8 cellular contexts compared by ENCODE assay signal in the genomic region with DNA sequence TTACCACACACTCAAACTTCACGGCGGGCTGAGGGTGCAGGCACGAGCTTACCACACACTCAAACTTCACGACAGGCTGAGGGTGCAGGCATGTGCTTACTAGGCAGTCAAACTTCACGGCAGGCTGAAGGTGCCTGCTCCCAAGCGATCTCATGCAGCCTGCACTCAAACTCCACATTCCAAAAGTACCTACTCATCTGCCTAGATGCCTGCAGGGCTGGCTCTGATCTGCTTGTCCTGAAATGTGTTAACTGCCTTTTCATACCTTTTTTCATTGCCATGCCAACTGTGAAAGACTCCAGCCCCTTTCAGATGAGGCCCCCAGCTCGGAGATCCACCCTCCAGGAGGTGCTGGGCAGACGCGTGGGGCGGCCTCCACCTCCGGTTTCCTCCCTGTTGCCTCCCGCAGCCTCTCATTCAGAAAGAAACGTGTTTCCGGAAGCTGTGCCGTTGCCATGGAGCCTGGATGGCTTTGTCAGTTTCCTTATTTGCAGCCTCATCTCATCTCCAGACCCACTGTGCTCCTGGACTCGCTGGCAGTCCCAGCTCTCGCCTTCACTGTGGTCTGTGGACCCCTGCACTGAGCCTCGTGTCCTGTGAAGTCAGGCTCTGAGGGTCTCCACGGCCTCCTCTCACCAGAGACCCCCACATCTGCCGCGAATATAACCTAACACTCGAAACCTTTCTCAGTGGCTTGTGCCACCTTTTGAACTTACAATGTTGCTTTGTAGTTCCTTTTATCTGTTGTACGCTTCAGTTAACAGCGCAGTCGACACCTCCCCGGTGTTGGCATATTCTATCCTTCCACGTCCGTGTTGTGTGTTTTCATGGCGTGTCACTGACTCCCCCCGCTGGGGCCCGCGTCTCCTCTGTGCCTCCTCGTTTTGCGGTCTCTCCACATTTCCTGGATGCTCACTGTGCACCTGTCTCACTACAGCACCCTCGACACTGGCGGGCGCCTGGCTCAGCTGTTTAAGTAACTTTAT.
DNase-seq lines count a peak whose midpoint lies in the region; ATAC-seq and TF ChIP-seq lines count a peak whose summit lies in the region.

No MANE protein-coding gene starts in this region.

- no peaks in the 10 kb centered on the region for H3K27me3 ChIP-seq in GM23338 (ENCODE audit: insufficient read depth)
- H3K27me3 ChIP-seq in hepatocyte, result no peaks in the 10 kb centered on the region

- H3K4me1 Mint-ChIP-seq in GM23338, result peaks cover 11% of the 10 kb centered on the region

- H3K9me3 Mint-ChIP-seq in GM23338, result no peaks in the 10 kb centered on the region

- H3K4me3 ChIP-seq in GM23338, result no peak overlapping the region
- no peak overlapping the region for H3K4me3 ChIP-seq in hepatocyte

- TF ChIP-seq CTCF in GM23338 (conservative IDR thresholded peaks at IDR 0.05; ENCODE audit: low read depth in 2 of 2) (no peak), hepatocyte (IDR thresholded peaks at IDR 0.05; ENCODE audit: poor library complexity) (no peak)

- no peaks in the 10 kb centered on the region for H3K9me3 ChIP-seq in hepatocyte (ENCODE audit: low read depth)

- ATAC-seq in GM23338, result no peak; the same call in 1 of the 3 replicates
- ATAC-seq in GM19452 (IDR thresholded peaks at IDR 0.05; ENCODE audit: unreplicated experiment), result no peak

- H2AFZ ChIP-seq in GM23338, result no peak overlapping the region
- no peak overlapping the region for H2AFZ ChIP-seq in hepatocyte

- H3K27me3 Mint-ChIP-seq in GM23338 (ENCODE audit: insufficient read depth, low read depth, poor library complexity), result peaks cover 3% of the 10 kb centered on the region

- H3K4me1 ChIP-seq in GM23338 (ENCODE audit: insufficient read depth), result no peaks in the 10 kb centered on the region
- H3K4me1 ChIP-seq in hepatocyte (ENCODE audit: insufficient read depth), result no peaks in the 10 kb centered on the region

- H3K36me3 Mint-ChIP-seq in GM23338 (ENCODE audit: low read depth), result no peaks in the 10 kb centered on the region

- H3K79me2 ChIP-seq in GM23338 (replicated peaks; ENCODE audit: insufficient read depth) (no peaks in the 10 kb centered on the region), hepatocyte (no peaks in the 10 kb centered on the region)

- no peak overlapping the region for H3K27ac Mint-ChIP-seq in GM23338

- H3K27ac ChIP-seq in GM23338 (ENCODE audit: low read depth), result no peak overlapping the region
- H3K27ac ChIP-seq in hepatocyte, result no peak overlapping the region

- H3K9me2 ChIP-seq in GM23338 (ENCODE audit: insufficient read depth), result no peaks in the 10 kb centered on the region
- H3K9me2 ChIP-seq in hepatocyte (replicated peaks; ENCODE audit: insufficient read depth), result no peaks in the 10 kb centered on the region

- no peaks in the 10 kb centered on the region for H4K20me1 ChIP-seq in GM23338 (replicated peaks; ENCODE audit: insufficient read depth)
- no peaks in the 10 kb centered on the region for H4K20me1 ChIP-seq in hepatocyte (ENCODE audit: insufficient read depth, poor library complexity, severe bottlenecking)

- peak; percentile 43 for DNase-seq in 8988T
- DNase-seq in GM23338 (ENCODE audit: low spot score), result peak; percentile 9
- DNase-seq in NCI-H345 treated with DMSO at 0.1 percent for 48 hours (lab: John Stamatoyannopoulos, UW; ENCODE audit: unreplicated experiment), result peak; percentile 39
- DNase-seq in activated T-cell treated with anti-CD3 and anti-CD28 coated beads for 4 hours, result peak; percentile 37
- peak; percentile 60 for DNase-seq in hepatocyte (ENCODE audit: low spot score)
- peak; percentile 27 for DNase-seq in stimulated activated CD8-positive, alpha-beta memory T cell treated with anti-CD3 and anti-CD28 coated beads, Interleukin-12 subunit alpha, Interleukin-12 subunit beta, amount 100 ng/mL, for 24 hours (ENCODE audit: extremely low read depth)
- no peak for DNase-seq in NCI-H2227 treated with DMSO at 0.1 percent for 48 hours (lab: John Stamatoyannopoulos, UW)

- peaks cover 11% of the 10 kb centered on the region for H3F3A ChIP-seq in GM23338 (replicated peaks; ENCODE audit: low read depth)

- no peaks in the 10 kb centered on the region for H3K36me3 ChIP-seq in GM23338 (ENCODE audit: insufficient read depth)
- H3K36me3 ChIP-seq in hepatocyte (replicated peaks; ENCODE audit: insufficient read depth, low read depth), result no peaks in the 10 kb centered on the region

- no peak overlapping the region for H3K4me3 Mint-ChIP-seq in GM23338

- H3K4me2 ChIP-seq in GM23338 (no peak overlapping the region), hepatocyte (peak overlapping the region; percentile 34)

- WGBS in hepatocyte (ENCODE audit: low lambda C conversion rate, missing lambda C conversion rate), result 71% methylated on average over 37 of the region's 37 CpGs

TF ChIP-seq in GM23338, 12 proteins besides CTCF, POLR2A, EP300 and RAD21:
- TF ChIP-seq CREB1 (CRISPR knock-in tag; IDR thresholded peaks at IDR 0.05; ENCODE audit: low read depth) (no peak), ZNF331 (CRISPR knock-in tag; IDR thresholded peaks at IDR 0.05; ENCODE audit: low read depth) (no peak), ZNF114 (CRISPR knock-in tag; IDR thresholded peaks at IDR 0.05) (no peak)
- TF ChIP-seq, protein P1, sequence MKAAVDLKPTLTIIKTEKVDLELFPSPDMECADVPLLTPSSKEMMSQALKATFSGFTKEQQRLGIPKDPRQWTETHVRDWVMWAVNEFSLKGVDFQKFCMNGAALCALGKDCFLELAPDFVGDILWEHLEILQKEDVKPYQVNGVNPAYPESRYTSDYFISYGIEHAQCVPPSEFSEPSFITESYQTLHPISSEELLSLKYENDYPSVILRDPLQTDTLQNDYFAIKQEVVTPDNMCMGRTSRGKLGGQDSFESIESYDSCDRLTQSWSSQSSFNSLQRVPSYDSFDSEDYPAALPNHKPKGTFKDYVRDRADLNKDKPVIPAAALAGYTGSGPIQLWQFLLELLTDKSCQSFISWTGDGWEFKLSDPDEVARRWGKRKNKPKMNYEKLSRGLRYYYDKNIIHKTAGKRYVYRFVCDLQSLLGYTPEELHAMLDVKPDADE (IDR thresholded peaks at IDR 0.05), result no peak
